8 cellular contexts compared by ENCODE assay signal in genomic region chr22:50314455-50315288, GRCh38. TPM values are rescaled to one million over a fixed set of nuclear protein-coding genes. Genes with fewer than 3 reads are reported as not detected.
A peak's percentile ranks its signal among the peaks of the same experiment; 100 is the strongest.
DNase-seq lines count a peak whose midpoint lies in the region; ATAC-seq and TF ChIP-seq lines count a peak whose summit lies in the region.
"Had no signal": no experiment of that assay in that cellular context is flagged by ENCODE, and none has a peak within 500 bp of the region (broad histone marks: within the 10 kb centered on the region; RNA-seq: fewer than 3 reads in every experiment).

No MANE protein-coding gene starts in this region.

- peak in 3 of 5 donors; percentile 36 to 84 (median 55) for DNase-seq in T-helper 1 cell
- DNase-seq in activated naive CD8-positive, alpha-beta T cell treated with anti-CD3 and anti-CD28 coated beads, Interleukin-2, amount 50 U/mL, for 16 hours (ENCODE audit: low read depth, low spot score) = peak; percentile 61
- peak in 1 of 2 donors; percentile 57 for DNase-seq in psoas muscle
- DNase-seq in SW 1271 (lab: John Stamatoyannopoulos, UW) = no peak
- no peak for DNase-seq in iPS-NIHi7 (ENCODE audit: extremely low spot score)

- H3K9me3 ChIP-seq in psoas muscle = no peaks in the 10 kb centered on the region

- H3K27me3 ChIP-seq in psoas muscle (ENCODE audit: insufficient read depth in 3 of 3, low read length in 2 of 3) = no peaks in the 10 kb centered on the region
- H3K27me3 ChIP-seq: cardiac muscle cell had no signal

- ATAC-seq in GM19035 (IDR thresholded peaks at IDR 0.05; ENCODE audit: unreplicated experiment) (peak; percentile 69), HG03097 (IDR thresholded peaks at IDR 0.05; ENCODE audit: low FRiP score, unreplicated experiment) (peak; percentile 55), psoas muscle (peak in 3 of 4 donors; percentile 17 to 51 (median 25))

- WGBS in psoas muscle, 3 donors = 65 to 70% (median 68%) methylated on average over 32 to 33 of the region's 33 CpGs

- no peaks in the 10 kb centered on the region for H3K36me3 ChIP-seq in psoas muscle (ENCODE audit: insufficient read depth in 1 of 2, low read depth in 1 of 2)
- H3K36me3 ChIP-seq: cardiac muscle cell had no signal

- no peaks in the 10 kb centered on the region for H3K4me1 ChIP-seq in psoas muscle

- H3K4me3 ChIP-seq in psoas muscle = peak overlapping the region; percentile 28
- H3K4me3 ChIP-seq: cardiac muscle cell had no signal

- TF ChIP-seq CTCF in psoas muscle (IDR thresholded peaks at IDR 0.05) = no peak

- intact Hi-C loops in psoas muscle (cut with DNase I) = no loop called here

- H3K27ac ChIP-seq in psoas muscle = no peak overlapping the region
- H3K27ac ChIP-seq: cardiac muscle cell had no signal

RNA-seq across cellular contexts. Expression of gene PLXNB2, which starts 7.2 kb away (rescaled TPM):
- total RNA-seq in psoas muscle = 10 to 100 TPM; 13.6 to 43.7 (median 15.0) TPM
- polyA plus RNA-seq in psoas muscle = 10 to 100 TPM in 1 of 3 donors, 1 to 10 TPM in 2; 3.9 to 11.6 (median 5.8) TPM

RNA-seq across cellular contexts. Expression of gene DENND6B, which starts 12.1 kb away (rescaled TPM):
- 1 to 10 TPM in 2 of 4 donors, under 1 TPM in 2; 0.57 to 1.6 (median 0.94) TPM for total RNA-seq in psoas muscle
- polyA plus RNA-seq in psoas muscle = under 1 TPM; 0.46 to 0.93 (median 0.81) TPM

RNA-seq across cellular contexts. Expression of gene PPP6R2, which starts 28.5 kb away (rescaled TPM):
- total RNA-seq in psoas muscle = 10 to 100 TPM; 36.6 to 48.2 (median 42.5) TPM
- polyA plus RNA-seq in psoas muscle = 10 to 100 TPM; 31.6 to 43.7 (median 32.1) TPM

RNA-seq across cellular contexts. Expression of gene MAPK11, which starts 44.5 kb away (rescaled TPM):
- total RNA-seq in psoas muscle = 1 to 10 TPM; 4.4 to 6.3 (median 5.4) TPM
- polyA plus RNA-seq in psoas muscle = 1 to 10 TPM; 1.7 to 5.3 (median 4.0) TPM

RNA-seq across cellular contexts. Expression of gene MAPK12, which starts 53.2 kb away (rescaled TPM):
- 100 to 1,000 TPM; 107 to 178 (median 145) TPM for total RNA-seq in psoas muscle
- 100 to 1,000 TPM in 2 of 3 donors, 10 to 100 TPM in 1; 57.4 to 148 (median 131) TPM for polyA plus RNA-seq in psoas muscle

Comparison
In these comparisons a context has a peak if more than half of its experiments do, and no peak if none do; other contexts are left out.
1. DNase-seq: peak in T-helper 1 cell (3 of 5) and activated naive CD8-positive, alpha-beta T cell treated with anti-CD3 and anti-CD28 coated beads, Interleukin-2, amount 50 U/mL, for 16 hours (single experiment); none in SW 1271 (0 of 2) and iPS-NIHi7 (single experiment).
2. Peak in every context shown above with its lines, with median percentiles within 50 percentile points of each other: ATAC-seq.